ENCODE assay signal across 9 cellular contexts in the genomic region with DNA sequence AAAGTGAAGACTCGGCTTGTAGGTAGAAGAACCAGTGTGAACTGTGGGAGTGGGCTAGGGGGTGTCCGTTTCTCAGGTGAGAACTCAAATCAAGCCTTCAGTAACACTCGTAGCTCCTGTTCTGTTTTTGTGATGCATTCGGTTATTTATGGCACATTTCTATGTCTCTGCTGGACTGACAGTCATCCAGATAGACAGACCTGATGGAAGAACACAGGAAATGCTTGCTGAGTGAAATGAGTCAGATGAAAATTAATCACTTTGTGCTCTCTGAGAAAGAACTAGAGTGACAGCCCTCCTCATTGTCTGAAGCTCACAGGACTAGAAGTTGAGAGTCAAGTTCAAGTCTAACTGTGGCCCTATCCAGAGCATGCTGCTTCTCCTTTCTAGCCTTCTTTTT.
DNase-seq lines count a peak whose midpoint lies in the region; ATAC-seq, FAIRE-seq and TF ChIP-seq lines count a peak whose summit lies in the region.
"Had no signal": no experiment of that assay in that cellular context is flagged by ENCODE, and none has a peak within 500 bp of the region (broad histone marks: within the 10 kb centered on the region; RNA-seq: fewer than 3 reads in every experiment).

No MANE protein-coding gene starts in this region.

- H3K9ac ChIP-seq in keratinocyte (ENCODE audit: control insufficient read depth, extremely low read depth, insufficient read depth, low read length) = no peak overlapping the region

- H3K9me1 ChIP-seq in keratinocyte (ENCODE audit: control insufficient read depth, extremely low read depth, insufficient read depth, low read length) = no peaks in the 10 kb centered on the region

- H3K4me1 ChIP-seq in keratinocyte (ENCODE audit: control insufficient read depth, extremely low read depth, insufficient read depth, low read length) = peaks cover 12% of the 10 kb centered on the region
- no peaks in the 10 kb centered on the region for H3K4me1 ChIP-seq in PC-9 (replicated peaks; ENCODE audit: insufficient read depth)

- H3F3A ChIP-seq in PC-9 (ENCODE audit: insufficient read depth, low read depth) = no peaks in the 10 kb centered on the region

- H3K79me2 ChIP-seq in keratinocyte (ENCODE audit: control insufficient read depth, insufficient read depth, low read length) (no peaks in the 10 kb centered on the region), PC-9 (ENCODE audit: low read depth) (no peaks in the 10 kb centered on the region)

- H3K9me2 ChIP-seq in PC-9 (ENCODE audit: insufficient read depth) = no peaks in the 10 kb centered on the region

- H3K27ac ChIP-seq in keratinocyte (ENCODE audit: control insufficient read depth, insufficient read depth, low read length) = peak overlapping the region; percentile 19
- no peak overlapping the region for H3K27ac ChIP-seq in PC-9

- H3K9me3 ChIP-seq in keratinocyte (ENCODE audit: control insufficient read depth, low read depth, low read length) = no peaks in the 10 kb centered on the region
- H3K9me3 ChIP-seq in PC-9 (ENCODE audit: insufficient read depth, low read depth) = no peaks in the 10 kb centered on the region

- dilution Hi-C loops in keratinocyte (cut with MboI; ENCODE audit: extremely low pct_ligation_motif_present, low sequenced_read_pairs) = no loop called here

- TF ChIP-seq CTCF in keratinocyte (optimal IDR thresholded peaks at IDR 0.05 in 1 of 3, IDR thresholded peaks at IDR 0.05 in 1 of 3, conservative IDR thresholded peaks at IDR 0.05 in 1 of 3; ENCODE audit: extremely low read depth in 1 of 3, insufficient read depth in 2 of 3, low read length in 3 of 3) (no peak), PC-9 (conservative IDR thresholded peaks at IDR 0.05) (no peak)

- H4K20me1 ChIP-seq in keratinocyte (ENCODE audit: control insufficient read depth, extremely low read depth, insufficient read depth, low read length) (no peaks in the 10 kb centered on the region), PC-9 (ENCODE audit: insufficient read depth) (no peaks in the 10 kb centered on the region; the same call in 1 of the 2 replicates)

- POLR2A ChIA-PET in PC-9 (lab: Charles Lee; ENCODE audit: unreplicated experiment) = no interaction called here

- H2AFZ ChIP-seq in keratinocyte (ENCODE audit: control insufficient read depth, low read length) (no peak overlapping the region), PC-9 (no peak overlapping the region)

- no peaks in the 10 kb centered on the region for H3K27me3 ChIP-seq in keratinocyte (ENCODE audit: control insufficient read depth, extremely low read depth, insufficient read depth, low read length)
- peaks cover 1% of the 10 kb centered on the region; the same call in 1 of the 2 replicates for H3K27me3 ChIP-seq in PC-9 (ENCODE audit: insufficient read depth, low read depth)

- intact Hi-C loops in PC-9 (cut with micrococcal nuclease; ENCODE audit: unreplicated experiment) = no loop called here

- CTCF ChIA-PET in PC-9 (lab: Charles Lee) = no interaction called here

- peak; percentile 97 for FAIRE-seq in keratinocyte (lab: Jason Lieb, UNC)
- FAIRE-seq in frontal cortex (lab: Jason Lieb, UNC) = no peak

- no peaks in the 10 kb centered on the region for H3K36me3 ChIP-seq in keratinocyte (ENCODE audit: control insufficient read depth in 2 of 2, extremely low read depth in 1 of 2, insufficient read depth in 2 of 2, low read length in 2 of 2)
- H3K36me3 ChIP-seq in PC-9 (ENCODE audit: low read depth) = no peaks in the 10 kb centered on the region

- DNase-seq in HS-5 (ENCODE audit: low read depth) (peak; percentile 34), keratinocyte (ENCODE audit: low read depth, low spot score) (peak; percentile 25), PC-9 (no peak), frontal cortex (ENCODE audit: low spot score in 2 of 2) (no peak), NOMO-1 treated with dmso at 0.1 percent for 144 hours (lab: John Stamatoyannopoulos, UW; ENCODE audit: unreplicated experiment) (no peak)
- no peak for DNase-seq in activated CD4-positive, alpha-beta T cell treated with anti-CD3 and anti-CD28 coated beads, Interleukin-2, amount 50 U/mL, for 4 hours
- DNase-seq: erythroblast had no signal

- BruUV-seq in PC-9 (replicated peaks; lab: Mats Ljungman, UMichigan) = no TSS peak

- H3K4me2 ChIP-seq in keratinocyte (ENCODE audit: control insufficient read depth, extremely low read depth, insufficient read depth, low read depth, low read length) = peak overlapping the region; percentile 60
- H3K4me2 ChIP-seq in PC-9 = no peak overlapping the region

- peak; percentile 98 for ATAC-seq in GM18870 (IDR thresholded peaks at IDR 0.05; ENCODE audit: unreplicated experiment)
- ATAC-seq in GM21825 (IDR thresholded peaks at IDR 0.05; ENCODE audit: unreplicated experiment) = peak; percentile 98

- H3K4me3 ChIP-seq in keratinocyte (ENCODE audit: control insufficient read depth in 2 of 3, extremely low read depth in 1 of 3, insufficient read depth in 2 of 3, low read depth in 1 of 3, low read length in 3 of 3) (no peak overlapping the region), PC-9 (no peak overlapping the region)

Comparison
In these comparisons a context has a peak if more than half of its experiments do, and no peak if none do; other contexts are left out.
1. DNase-seq: peak in HS-5 (single experiment) and keratinocyte (single experiment); none in PC-9 (0 of 2), frontal cortex (0 of 2), NOMO-1 treated with dmso at 0.1 percent for 144 hours (single experiment) and activated CD4-positive, alpha-beta T cell treated with anti-CD3 and anti-CD28 coated beads, Interleukin-2, amount 50 U/mL, for 4 hours (0 of 2).